2 cellular contexts compared by ENCODE assay signal in the genomic region with DNA sequence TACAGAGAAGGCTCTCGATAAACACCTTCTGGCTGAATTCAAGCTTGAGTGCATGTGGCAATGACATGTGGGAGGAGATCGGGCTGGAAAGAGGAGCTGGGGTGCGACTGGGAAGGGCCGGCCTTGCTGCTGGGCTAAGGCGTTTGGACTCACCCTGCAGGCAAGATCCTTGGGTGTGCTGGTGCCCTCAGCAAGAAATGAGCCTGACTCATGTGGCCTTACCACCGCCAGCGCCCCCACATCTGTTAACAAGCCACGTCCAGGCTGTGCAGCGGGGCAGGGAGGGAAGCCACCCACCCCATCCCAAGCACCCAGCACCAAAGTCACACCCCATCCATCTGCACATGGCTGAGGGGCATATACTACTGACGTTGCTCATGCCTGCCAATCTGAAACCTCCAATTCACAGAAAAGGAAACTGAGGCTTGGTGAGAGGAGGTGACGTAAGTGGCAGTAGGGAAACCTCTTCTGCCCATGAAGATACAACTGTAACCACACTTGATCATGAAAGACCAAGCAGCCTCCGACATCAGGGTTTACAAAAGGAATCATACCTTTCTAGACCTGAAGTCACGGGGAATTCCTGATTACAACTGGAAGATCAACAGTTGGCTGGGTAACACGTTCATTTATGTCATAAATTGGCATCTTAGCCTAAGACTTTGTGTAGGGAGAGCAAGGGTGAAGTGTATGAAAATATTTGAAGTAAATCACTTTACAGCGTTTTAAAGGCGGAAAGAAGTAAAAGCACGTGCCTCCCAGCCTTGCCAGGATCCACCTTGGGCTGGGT.
TF ChIP-seq lines count a peak whose summit lies in the region.

No MANE protein-coding gene starts in this region.

TF ChIP-seq in K562, 482 proteins besides CTCF, POLR2A, EP300 and RAD21:
- TF ChIP-seq, protein P1, sequence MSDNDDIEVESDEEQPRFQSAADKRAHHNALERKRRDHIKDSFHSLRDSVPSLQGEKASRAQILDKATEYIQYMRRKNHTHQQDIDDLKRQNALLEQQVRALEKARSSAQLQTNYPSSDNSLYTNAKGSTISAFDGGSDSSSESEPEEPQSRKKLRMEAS (CRISPR knock-in tag; IDR thresholded peaks at IDR 0.05) = peak; percentile 40; the same call in 1 of the 2 replicates
- no peak for TF ChIP-seq ZNF12 (CRISPR knock-in tag; IDR thresholded peaks at IDR 0.05)
- TF ChIP-seq GTF2E2 (tag; IDR thresholded peaks at IDR 0.05) = no peak
- no peak for TF ChIP-seq EP400 (IDR thresholded peaks at IDR 0.05)

TF ChIP-seq in HepG2, 621 proteins besides CTCF, POLR2A, EP300 and RAD21:
- TF ChIP-seq, protein P2, sequence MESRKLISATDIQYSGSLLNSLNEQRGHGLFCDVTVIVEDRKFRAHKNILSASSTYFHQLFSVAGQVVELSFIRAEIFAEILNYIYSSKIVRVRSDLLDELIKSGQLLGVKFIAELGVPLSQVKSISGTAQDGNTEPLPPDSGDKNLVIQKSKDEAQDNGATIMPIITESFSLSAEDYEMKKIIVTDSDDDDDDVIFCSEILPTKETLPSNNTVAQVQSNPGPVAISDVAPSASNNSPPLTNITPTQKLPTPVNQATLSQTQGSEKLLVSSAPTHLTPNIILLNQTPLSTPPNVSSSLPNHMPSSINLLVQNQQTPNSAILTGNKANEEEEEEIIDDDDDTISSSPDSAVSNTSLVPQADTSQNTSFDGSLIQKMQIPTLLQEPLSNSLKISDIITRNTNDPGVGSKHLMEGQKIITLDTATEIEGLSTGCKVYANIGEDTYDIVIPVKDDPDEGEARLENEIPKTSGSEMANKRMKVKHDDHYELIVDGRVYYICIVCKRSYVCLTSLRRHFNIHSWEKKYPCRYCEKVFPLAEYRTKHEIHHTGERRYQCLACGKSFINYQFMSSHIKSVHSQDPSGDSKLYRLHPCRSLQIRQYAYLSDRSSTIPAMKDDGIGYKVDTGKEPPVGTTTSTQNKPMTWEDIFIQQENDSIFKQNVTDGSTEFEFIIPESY (CRISPR knock-in tag; IDR thresholded peaks at IDR 0.05) = peak; percentile 66; the same call in 1 of the 2 replicates
- TF ChIP-seq, protein P3, sequence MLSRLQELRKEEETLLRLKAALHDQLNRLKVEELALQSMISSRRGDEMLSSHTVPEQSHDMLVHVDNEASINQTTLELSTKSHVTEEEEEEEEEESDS (CRISPR knock-in tag; IDR thresholded peaks at IDR 0.05; ENCODE audit: borderline replicate concordance) = no peak
- TF ChIP-seq SP140L (CRISPR knock-in tag; IDR thresholded peaks at IDR 0.05; ENCODE audit: borderline replicate concordance) (no peak), SOX6 (IDR thresholded peaks at IDR 0.05) (no peak), SOX6 (CRISPR knock-in tag; IDR thresholded peaks at IDR 0.05) (0 out of 2 replicates have a peak, but pooled peaks have one; percentile 14), ATRX (CRISPR knock-in tag; IDR thresholded peaks at IDR 0.05; ENCODE audit: borderline replicate concordance) (no peak)
